In genomic region chr14:20372796-20373195, GRCh38 we compare ENCODE assay signal across 26 cellular contexts.
"Had no signal": no experiment of that assay in that cellular context is flagged by ENCODE, and none has a peak within 500 bp of the region (broad histone marks: within the 10 kb centered on the region; RNA-seq: fewer than 3 reads in every experiment).

No MANE protein-coding gene starts in this region.

- H3K27me3 Mint-ChIP-seq: dendritic cell treated with granulocyte-macrophage colony-stimulating factor and Interleukin-4, amounts not matched to agents 40 ng/mL and 50 ng/mL, for 4 days; memory B cell; natural killer cell treated with Interleukin-12 subunit alpha and Interleukin-12 subunit beta and Interleukin-15 and Interleukin-18, amount 100 ng/mL, for 72 hours; progenitor cell of endocrine pancreas; type B pancreatic cell had no signal

- H3K27me3 ChIP-seq: colonic mucosa, gastrocnemius medialis, neutrophil, right lobe of liver, testis, tibial artery had no signal

- H3K27ac ChIP-seq: colonic mucosa, epithelial cell of prostate, gastrocnemius medialis, neutrophil, parathyroid adenoma, right lobe of liver, testis, tibial artery had no signal

- FAIRE-seq: keratinocyte, small intestine had no signal

- H3K4me3 ChIP-seq: colonic mucosa, gastrocnemius medialis, lung, right lobe of liver, testis, tibial artery had no signal

- H3K4me1 ChIP-seq: colonic mucosa, gastrocnemius medialis, parathyroid adenoma, testis, tibial artery had no signal

- H3K4me1 Mint-ChIP-seq: endodermal cell, neural crest cell had no signal

- H3K9me3 Mint-ChIP-seq: dendritic cell treated with granulocyte-macrophage colony-stimulating factor and Interleukin-4, amounts not matched to agents 40 ng/mL and 50 ng/mL, for 4 days; endodermal cell; natural killer cell treated with Interleukin-12 subunit alpha and Interleukin-12 subunit beta and Interleukin-15 and Interleukin-18, amount 100 ng/mL, for 72 hours; type B pancreatic cell had no signal

- H3K27ac Mint-ChIP-seq: endodermal cell; natural killer cell treated with Interleukin-12 subunit alpha and Interleukin-12 subunit beta and Interleukin-15 and Interleukin-18, amount 100 ng/mL, for 72 hours; progenitor cell of endocrine pancreas; type B pancreatic cell had no signal

- ATAC-seq: esophagus mucosa; gastrocnemius medialis; natural killer cell treated with Interleukin-12 subunit alpha and Interleukin-12 subunit beta and Interleukin-15 and Interleukin-18, amount 100 ng/mL, for 72 hours; right lobe of liver; stimulated activated naive CD8-positive, alpha-beta T cell treated with anti-CD3 and anti-CD28 coated beads, Interleukin-15, Interleukin-2, amounts not matched to agents 100 U/mL and 50 U/mL, for 24 hours had no signal

- H2AFZ ChIP-seq: parathyroid adenoma had no signal

- H3K79me2 ChIP-seq: parathyroid adenoma had no signal

- DNase-seq: colonic mucosa; effector CD8-positive, alpha-beta T cell; endodermal cell; foreskin fibroblast; gastrocnemius medialis; head of caudate nucleus; right lobe of liver; small intestine; stimulated activated CD4-positive, alpha-beta T cell treated with anti-CD3 and anti-CD28 coated beads, Interleukin-15, amount 100 ng/mL, for 24 hours; stimulated activated CD4-positive, alpha-beta T cell treated with anti-CD3 and anti-CD28 coated beads, Interleukin-2, amount 100 ng/mL, for 48 hours; stimulated activated naive CD8-positive, alpha-beta T cell treated with anti-CD3 and anti-CD28 coated beads, Interleukin-15, Interleukin-2, amounts not matched to agents 100 U/mL and 50 U/mL, for 24 hours; substantia nigra; testis; tibial artery had no signal

- H3K4me3 Mint-ChIP-seq: dendritic cell treated with granulocyte-macrophage colony-stimulating factor and Interleukin-4, amounts not matched to agents 40 ng/mL and 50 ng/mL, for 4 days; endodermal cell; memory B cell; natural killer cell treated with Interleukin-12 subunit alpha and Interleukin-12 subunit beta and Interleukin-15 and Interleukin-18, amount 100 ng/mL, for 72 hours; neural crest cell; type B pancreatic cell had no signal

- H3K9me3 ChIP-seq: colonic mucosa, gastrocnemius medialis, neutrophil, right lobe of liver, testis, tibial artery had no signal

- H3K9ac ChIP-seq: parathyroid adenoma had no signal
